Comparison of ENCODE assay signal across 19 cellular contexts in genomic region chr5:149792963-149793362, GRCh38.
DNase-seq lines count a peak whose midpoint lies in the region; ATAC-seq and TF ChIP-seq lines count a peak whose summit lies in the region.
"Had no signal": no experiment of that assay in that cellular context is flagged by ENCODE, and none has a peak within 500 bp of the region (broad histone marks: within the 10 kb centered on the region; RNA-seq: fewer than 3 reads in every experiment).

No MANE protein-coding gene starts in this region.

- H3K9me3 Mint-ChIP-seq in activated T-helper 2 cell treated with anti-CD3 and anti-CD28 coated beads, Interferon-gamma antibody, Interleukin-2, Interleukin-4, amounts not matched to agents 10 μg/mL and 5 μg/mL and 100 μg/mL, durations not matched to agents 14 hours and 24 hours and 36 hours = no peaks in the 10 kb centered on the region
- no peaks in the 10 kb centered on the region for H3K9me3 Mint-ChIP-seq in osteocyte (ENCODE audit: unreplicated experiment)
- H3K9me3 Mint-ChIP-seq: T-helper 2 cell treated with Interferon-gamma antibody and Interleukin-4, amounts not matched to agents 5 μg/mL and 100 μg/mL, for 36 hours had no signal

- no peak for TF ChIP-seq EP300 in esophagus muscularis mucosa (IDR thresholded peaks at IDR 0.05)

- H3K27ac ChIP-seq in esophagus muscularis mucosa (replicated peaks in 1 of 4) = peak overlapping the region; percentile 85 to 92 (median 88)
- H3K27ac ChIP-seq in gastrocnemius medialis = peak overlapping the region; percentile 94 to 99 (median 98)
- H3K27ac ChIP-seq: SJSA1 had no signal

- H3K27me3 Mint-ChIP-seq in activated T-helper 2 cell treated with anti-CD3 and anti-CD28 coated beads, Interferon-gamma antibody, Interleukin-2, Interleukin-4, amounts not matched to agents 10 μg/mL and 5 μg/mL and 100 μg/mL, durations not matched to agents 14 hours and 24 hours and 36 hours (ENCODE audit: low read depth) = no peaks in the 10 kb centered on the region
- H3K27me3 Mint-ChIP-seq in osteocyte (ENCODE audit: unreplicated experiment) = no peaks in the 10 kb centered on the region
- H3K27me3 Mint-ChIP-seq: B cell had no signal

- H3K9me3 ChIP-seq in esophagus muscularis mucosa = no peaks in the 10 kb centered on the region
- no peaks in the 10 kb centered on the region for H3K9me3 ChIP-seq in gastrocnemius medialis
- H3K9me3 ChIP-seq: SJSA1 had no signal

- H3K4me3 Mint-ChIP-seq in activated T-helper 2 cell treated with anti-CD3 and anti-CD28 coated beads, Interferon-gamma antibody, Interleukin-2, Interleukin-4, amounts not matched to agents 10 μg/mL and 5 μg/mL and 100 μg/mL, durations not matched to agents 14 hours and 24 hours and 36 hours (ENCODE audit: low read depth) = no peak overlapping the region
- no peak overlapping the region for H3K4me3 Mint-ChIP-seq in osteocyte (ENCODE audit: unreplicated experiment)
- H3K4me3 Mint-ChIP-seq: B cell; brain; T-helper 2 cell treated with Interferon-gamma antibody and Interleukin-4, amounts not matched to agents 5 μg/mL and 100 μg/mL, for 36 hours had no signal

- intact Hi-C loops in esophagus muscularis mucosa (cut with DNase I) = no loop called here
- intact Hi-C loops in gastrocnemius medialis (cut with DNase I; ENCODE audit: low total_unique reads) = no loop called here
- intact Hi-C loops in activated T-helper 2 cell treated with anti-CD3 and anti-CD28 coated beads, Interferon-gamma antibody, Interleukin-2, Interleukin-4, amounts not matched to agents 10 μg/mL and 5 μg/mL and 100 μg/mL, durations not matched to agents 14 hours and 24 hours and 36 hours (cut with micrococcal nuclease) = no loop called here

- H3K36me3 ChIP-seq in esophagus muscularis mucosa (no peaks in the 10 kb centered on the region), gastrocnemius medialis (no peaks in the 10 kb centered on the region)
- H3K36me3 ChIP-seq: SJSA1 had no signal

- ATAC-seq in GM19025 (IDR thresholded peaks at IDR 0.05; ENCODE audit: low read depth, unreplicated experiment) (peak; percentile 46), HG03039 (IDR thresholded peaks at IDR 0.05; ENCODE audit: unreplicated experiment) (peak; percentile 54), gastrocnemius medialis (no peak), HG02938 (IDR thresholded peaks at IDR 0.05; ENCODE audit: unreplicated experiment) (no peak)
- ATAC-seq: left lobe of liver had no signal

- no peak overlapping the region for H3K27ac Mint-ChIP-seq in activated T-helper 2 cell treated with anti-CD3 and anti-CD28 coated beads, Interferon-gamma antibody, Interleukin-2, Interleukin-4, amounts not matched to agents 10 μg/mL and 5 μg/mL and 100 μg/mL, durations not matched to agents 14 hours and 24 hours and 36 hours
- H3K27ac Mint-ChIP-seq in osteocyte (ENCODE audit: unreplicated experiment) = no peak overlapping the region
- H3K27ac Mint-ChIP-seq: B cell; T-helper 2 cell treated with Interferon-gamma antibody and Interleukin-4, amounts not matched to agents 5 μg/mL and 100 μg/mL, for 36 hours had no signal

- WGBS in esophagus muscularis mucosa = no CpG with 5 or more reads among the region's 1 CpG

- H3K4me1 Mint-ChIP-seq in activated T-helper 2 cell treated with anti-CD3 and anti-CD28 coated beads, Interferon-gamma antibody, Interleukin-2, Interleukin-4, amounts not matched to agents 10 μg/mL and 5 μg/mL and 100 μg/mL, durations not matched to agents 14 hours and 24 hours and 36 hours (ENCODE audit: low read depth) = peaks cover 2% of the 10 kb centered on the region
- H3K4me1 Mint-ChIP-seq in osteocyte (ENCODE audit: unreplicated experiment) = peaks cover 19% of the 10 kb centered on the region

- no peak overlapping the region for H3K4me3 ChIP-seq in esophagus muscularis mucosa
- no peak overlapping the region for H3K4me3 ChIP-seq in gastrocnemius medialis
- H3K4me3 ChIP-seq: SJSA1 had no signal

- in situ Hi-C loops in gastrocnemius medialis (cut with MboI; ENCODE audit: low sequenced_read_pairs in 4 of 4) = no loop called here

- H3K36me3 Mint-ChIP-seq in activated T-helper 2 cell treated with anti-CD3 and anti-CD28 coated beads, Interferon-gamma antibody, Interleukin-2, Interleukin-4, amounts not matched to agents 10 μg/mL and 5 μg/mL and 100 μg/mL, durations not matched to agents 14 hours and 24 hours and 36 hours (ENCODE audit: low read depth) = no peaks in the 10 kb centered on the region
- H3K36me3 Mint-ChIP-seq in osteocyte (ENCODE audit: unreplicated experiment) = no peaks in the 10 kb centered on the region
- H3K36me3 Mint-ChIP-seq: brain had no signal

- H3K4me1 ChIP-seq in esophagus muscularis mucosa = peaks cover 74 to 86% (median 76%) of the 10 kb centered on the region in 4 donors
- H3K4me1 ChIP-seq in gastrocnemius medialis = peaks cover 58 to 77% of the 10 kb centered on the region in 2 donors
- H3K4me1 ChIP-seq: SJSA1 had no signal

- H3K27me3 ChIP-seq in esophagus muscularis mucosa (no peaks in the 10 kb centered on the region), gastrocnemius medialis (no peaks in the 10 kb centered on the region)
- H3K27me3 ChIP-seq: SJSA1 had no signal

- no peak for TF ChIP-seq POLR2A in esophagus muscularis mucosa (IDR thresholded peaks at IDR 0.05; ENCODE audit: low read depth)
- no peak for TF ChIP-seq POLR2A in gastrocnemius medialis (IDR thresholded peaks at IDR 0.05)

- DNase-seq in esophagus muscularis mucosa (ENCODE audit: extremely low spot score) (no peak), gastrocnemius medialis (no peak), osteocyte (ENCODE audit: extremely low spot score, unreplicated experiment) (no peak)
- no peak for DNase-seq in activated T-helper 2 cell treated with anti-CD3 and anti-CD28 coated beads, Interferon-gamma antibody, Interleukin-2, Interleukin-4, amounts not matched to agents 10 μg/mL and 5 μg/mL and 100 μg/mL, durations not matched to agents 14 hours and 24 hours and 36 hours (ENCODE audit: low spot score)
- DNase-seq: activated CD4-positive, CD25-positive, alpha-beta regulatory T cell treated with anti-CD3 and anti-CD28 coated beads, Interleukin-2, amount 50 U/mL, for 72 hours; activated CD8-positive, alpha-beta memory T cell treated with anti-CD3 and anti-CD28 coated beads, Interleukin-2, amount 50 U/mL, for 4 hours; activated naive CD4-positive, alpha-beta T cell treated with anti-CD3 and anti-CD28 coated beads, Interleukin-2, amount 50 U/mL, for 16 hours; GDM1; HCEC 1CT; NCI-H2029 treated with DMSO at 0.1 percent for 48 hours; NCI-H524 treated with DMSO at 0.1 percent for 48 hours had no signal

- TF ChIP-seq CTCF in esophagus muscularis mucosa (IDR thresholded peaks at IDR 0.05) (no peak), gastrocnemius medialis (IDR thresholded peaks at IDR 0.05 in 4 of 5, conservative IDR thresholded peaks at IDR 0.05 in 1 of 5) (no peak), osteocyte (IDR thresholded peaks at IDR 0.05) (no peak)

Comparison
In these comparisons a context has a peak if more than half of its experiments do, and no peak if none do; other contexts are left out.
1. ATAC-seq: peak in GM19025 (single experiment) and HG03039 (single experiment); none in gastrocnemius medialis (0 of 2) and HG02938 (single experiment).